ENCODE assay signal across 30 cellular contexts in genomic region chr1:226051356-226051755, GRCh38. TPM values are rescaled to one million over a fixed set of nuclear protein-coding genes. Genes with fewer than 3 reads are reported as not detected.
DNase-seq lines count a peak whose midpoint lies in the region; ATAC-seq, FAIRE-seq and TF ChIP-seq lines count a peak whose summit lies in the region.
"Had no signal": no experiment of that assay in that cellular context is flagged by ENCODE, and none has a peak within 500 bp of the region (broad histone marks: within the 10 kb centered on the region; RNA-seq: fewer than 3 reads in every experiment).

No MANE protein-coding gene starts in this region.

- H3K36me3 Mint-ChIP-seq in natural killer cell: no peaks in the 10 kb centered on the region
- H3K36me3 Mint-ChIP-seq: activated naive CD8-positive, alpha-beta T cell treated with anti-CD3 and anti-CD28 coated beads, Interleukin-2, amount 10 ng/mL, durations not matched to agents 7 days and 5 days had no signal

- H3K9me3 Mint-ChIP-seq in natural killer cell: no peaks in the 10 kb centered on the region
- H3K9me3 Mint-ChIP-seq: activated CD4-positive, alpha-beta memory T cell treated with anti-CD3 and anti-CD28 coated beads for 36 hours; activated naive CD8-positive, alpha-beta T cell treated with anti-CD3 and anti-CD28 coated beads, Interleukin-2, amount 10 ng/mL, durations not matched to agents 7 days and 5 days; CD4-positive, CD25-positive, alpha-beta regulatory T cell; stimulated activated naive CD8-positive, alpha-beta T cell treated with anti-CD3 and anti-CD28 coated beads, Interleukin-15, Interleukin-2, amounts not matched to agents 100 ng/mL and 50 ng/mL, for 24 hours; T-helper 2 cell treated with Interferon-gamma antibody and Interleukin-4, amounts not matched to agents 5 μg/mL and 100 μg/mL, for 36 hours had no signal

- intact Hi-C loops in lower lobe of right lung (cut with DNase I): no loop called here
- intact Hi-C loops in natural killer cell (cut with micrococcal nuclease): no loop called here

- H3K36me3 ChIP-seq in adipocyte (ENCODE audit: control insufficient read depth, insufficient read depth, low read length, severe bottlenecking): no peaks in the 10 kb centered on the region
- H3K36me3 ChIP-seq in lower lobe of right lung: peaks cover 13% of the 10 kb centered on the region
- H3K36me3 ChIP-seq: MG63, ovary, transverse colon had no signal

- H3K4me3 ChIP-seq in NB4 (ENCODE audit: low read depth, low read length): no peak overlapping the region
- no peak overlapping the region for H3K4me3 ChIP-seq in adipocyte (ENCODE audit: low read length)
- H3K4me3 ChIP-seq in lower lobe of right lung: no peak overlapping the region
- H3K4me3 ChIP-seq: body of pancreas, esophagus muscularis mucosa, MG63, ovary, SK-N-MC, transverse colon had no signal

- no peak overlapping the region for H3K27ac ChIP-seq in lower lobe of right lung
- H3K27ac ChIP-seq: body of pancreas, esophagus muscularis mucosa, ovary, SK-N-MC, transverse colon had no signal

- no peak overlapping the region for H3K9ac ChIP-seq in adipocyte (ENCODE audit: low read length)

- H3K9me3 ChIP-seq in adipocyte (ENCODE audit: control insufficient read depth, low read length) (no peaks in the 10 kb centered on the region), lower lobe of right lung (no peaks in the 10 kb centered on the region)
- H3K9me3 ChIP-seq: body of pancreas, esophagus muscularis mucosa, MG63, ovary, transverse colon had no signal

- H3K27ac Mint-ChIP-seq in natural killer cell: no peak overlapping the region
- H3K27ac Mint-ChIP-seq: activated CD4-positive, alpha-beta memory T cell treated with anti-CD3 and anti-CD28 coated beads for 36 hours; activated naive CD8-positive, alpha-beta T cell treated with anti-CD3 and anti-CD28 coated beads, Interleukin-2, amount 10 ng/mL, durations not matched to agents 7 days and 5 days; CD4-positive, CD25-positive, alpha-beta regulatory T cell; stimulated activated naive CD8-positive, alpha-beta T cell treated with anti-CD3 and anti-CD28 coated beads, Interleukin-15, Interleukin-2, amounts not matched to agents 100 ng/mL and 50 ng/mL, for 24 hours; T-helper 2 cell treated with Interferon-gamma antibody and Interleukin-4, amounts not matched to agents 5 μg/mL and 100 μg/mL, for 36 hours had no signal

- H3K4me1 ChIP-seq in adipocyte (ENCODE audit: control insufficient read depth, insufficient read depth, low read length) (peaks cover 14% of the 10 kb centered on the region), lower lobe of right lung (peaks cover 9% of the 10 kb centered on the region)

- peak; percentile 57 to 70 for ATAC-seq in lower lobe of right lung
- no peak for ATAC-seq in natural killer cell
- ATAC-seq: body of pancreas had no signal

- H3K4me1 Mint-ChIP-seq in natural killer cell: no peaks in the 10 kb centered on the region

- H3K4me3 Mint-ChIP-seq in natural killer cell: no peak overlapping the region
- H3K4me3 Mint-ChIP-seq: activated CD4-positive, alpha-beta memory T cell treated with anti-CD3 and anti-CD28 coated beads for 36 hours; activated naive CD8-positive, alpha-beta T cell treated with anti-CD3 and anti-CD28 coated beads, Interleukin-2, amount 10 ng/mL, durations not matched to agents 7 days and 5 days; CD4-positive, CD25-positive, alpha-beta regulatory T cell; stimulated activated naive CD8-positive, alpha-beta T cell treated with anti-CD3 and anti-CD28 coated beads, Interleukin-15, Interleukin-2, amounts not matched to agents 100 ng/mL and 50 ng/mL, for 24 hours; T-helper 2 cell treated with Interferon-gamma antibody and Interleukin-4, amounts not matched to agents 5 μg/mL and 100 μg/mL, for 36 hours had no signal

- H3K27me3 ChIP-seq in adipocyte (replicated peaks; ENCODE audit: control insufficient read depth, insufficient read depth, low read length) (no peaks in the 10 kb centered on the region), lower lobe of right lung (ENCODE audit: low read depth) (no peaks in the 10 kb centered on the region)
- H3K27me3 ChIP-seq: body of pancreas, esophagus muscularis mucosa, MG63, ovary, transverse colon had no signal

- H3K27me3 Mint-ChIP-seq in natural killer cell (ENCODE audit: low read depth in 2 of 2): no peaks in the 10 kb centered on the region
- H3K27me3 Mint-ChIP-seq: activated CD4-positive, alpha-beta memory T cell treated with anti-CD3 and anti-CD28 coated beads for 36 hours; activated naive CD8-positive, alpha-beta T cell treated with anti-CD3 and anti-CD28 coated beads, Interleukin-2, amount 10 ng/mL, durations not matched to agents 7 days and 5 days; CD4-positive, CD25-positive, alpha-beta regulatory T cell; stimulated activated naive CD8-positive, alpha-beta T cell treated with anti-CD3 and anti-CD28 coated beads, Interleukin-15, Interleukin-2, amounts not matched to agents 100 ng/mL and 50 ng/mL, for 24 hours had no signal

- TF ChIP-seq POLR2A in NB4 (IDR thresholded peaks at IDR 0.05; ENCODE audit: extremely low read depth, insufficient read length): no peak

- TF ChIP-seq CTCF in NB4 (IDR thresholded peaks at IDR 0.05; ENCODE audit: low read depth, low read length) (no peak), lower lobe of right lung (IDR thresholded peaks at IDR 0.05) (no peak), natural killer cell (IDR thresholded peaks at IDR 0.05) (no peak)

- DNase-seq in AG20443 (ENCODE audit: low spot score) (peak; percentile 44), NB4 (ENCODE audit: low read depth) (peak; percentile 39), adipocyte (ENCODE audit: low read depth) (peak; percentile 17), lower lobe of right lung (no peak), RCC 7860 (ENCODE audit: low spot score) (no peak), DMS 273 (lab: John Stamatoyannopoulos, UW; ENCODE audit: unreplicated experiment) (no peak), natural killer cell (no peak), HUDEP-2 (lab: John Stamatoyannopoulos, UW; ENCODE audit: unreplicated experiment in 76 of 76) (no peak)
- DNase-seq: activated CD4-positive, alpha-beta memory T cell treated with anti-CD3 and anti-CD28 coated beads for 36 hours; activated CD4-positive, CD25-positive, alpha-beta regulatory T cell; activated effector memory CD4-positive, alpha-beta T cell treated with Interleukin-2 at 50 U/mL for 16 hours; activated naive CD8-positive, alpha-beta T cell treated with anti-CD3 and anti-CD28 coated beads, Interleukin-2, amount 10 ng/mL, durations not matched to agents 7 days and 5 days; body of pancreas; CD4-positive, CD25-positive, alpha-beta regulatory T cell; effector memory CD4-positive, alpha-beta T cell; glutamatergic neuron; H7; mesenchymal stem cell; MG63; NCI-H187; NCI-H774; ovary; stimulated activated CD4-positive, alpha-beta T cell treated with anti-CD3 and anti-CD28 coated beads, Interleukin-12 subunit alpha, Interleukin-12 subunit beta, amount 100 ng/mL, for 4 hours; stimulated activated CD4-positive, alpha-beta T cell treated with anti-CD3 and anti-CD28 coated beads, Interleukin-4, amount 100 ng/mL, for 4 hours; transverse colon had no signal

- FAIRE-seq in RCC 7860 (lab: Jason Lieb, UNC): no peak
- FAIRE-seq: GM18507 had no signal

RNA-seq across cellular contexts. Expression of gene H3-3A, which starts 11.2 kb away (rescaled TPM):
- total RNA-seq in lower lobe of right lung: 504 TPM
- total RNA-seq in natural killer cell: 100 to 1,000 TPM; 490 to 616 (median 522) TPM

RNA-seq across cellular contexts. Expression of gene SDE2, which starts 52.2 kb away (rescaled TPM):
- total RNA-seq in lower lobe of right lung (18.4 TPM), natural killer cell (10 to 100 TPM; 52.5 to 62.7 (median 53.6) TPM)

Comparison
In these comparisons a context has a peak if more than half of its experiments do, and no peak if none do; other contexts are left out.
1. DNase-seq: peak in AG20443 (single experiment), NB4 (single experiment) and adipocyte (single experiment); none in lower lobe of right lung (single experiment), RCC 7860 (single experiment), DMS 273 (single experiment), natural killer cell (single experiment) and HUDEP-2 (0 of 76).
2. ATAC-seq: peak in lower lobe of right lung (2 of 2); none in natural killer cell (0 of 3).